10 cellular contexts compared by ENCODE assay signal in the genomic region with DNA sequence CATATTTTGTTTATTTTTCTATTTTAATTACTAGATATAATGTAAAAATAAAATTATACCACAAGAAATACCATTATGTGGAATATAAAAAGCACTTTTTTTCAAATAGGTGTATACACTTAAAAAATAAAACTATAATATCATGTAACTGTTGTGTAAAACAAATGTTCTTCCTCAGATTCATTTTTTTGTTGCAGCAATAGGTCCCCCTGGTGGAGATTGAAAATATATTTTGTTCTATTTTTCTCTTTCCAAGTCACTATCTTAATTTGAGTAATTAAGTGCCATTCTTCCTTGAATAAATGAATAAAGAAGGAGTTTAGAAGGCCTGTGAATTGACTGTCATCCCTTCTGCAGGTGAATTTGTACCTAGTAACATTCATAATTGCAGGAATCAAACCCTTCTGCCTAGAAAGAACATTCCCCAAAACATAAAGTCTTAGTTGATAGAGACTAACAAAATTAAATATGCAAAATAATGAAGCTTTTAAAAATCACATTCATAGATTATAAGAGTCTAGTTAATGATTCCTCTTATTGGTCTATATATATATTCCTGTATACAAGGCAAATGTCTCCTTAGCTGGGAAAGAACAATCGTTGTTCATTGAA. TPM values are rescaled to one million over a fixed set of nuclear protein-coding genes. Genes with fewer than 3 reads are reported as not detected.
DNase-seq lines count a peak whose midpoint lies in the region; ATAC-seq, FAIRE-seq and TF ChIP-seq lines count a peak whose summit lies in the region.
"Had no signal": no experiment of that assay in that cellular context is flagged by ENCODE, and none has a peak within 500 bp of the region (broad histone marks: within the 10 kb centered on the region; RNA-seq: fewer than 3 reads in every experiment).

No MANE protein-coding gene starts in this region.

- H3K4me1 ChIP-seq in foreskin keratinocyte (no peaks in the 10 kb centered on the region), aorta (ENCODE audit: control insufficient read depth in 1 of 2, insufficient read depth in 2 of 2, low read length in 2 of 2) (peaks cover 0 to 2% of the 10 kb centered on the region in 2 donors)

- no peaks in the 10 kb centered on the region for H3K27me3 ChIP-seq in foreskin keratinocyte
- H3K27me3 ChIP-seq in aorta (ENCODE audit: control insufficient read depth in 1 of 2, insufficient read depth in 2 of 2, low read length in 1 of 2) = no peaks in the 10 kb centered on the region

- no peaks in the 10 kb centered on the region for H3K4me1 Mint-ChIP-seq in natural killer cell
- no peaks in the 10 kb centered on the region for H3K4me1 Mint-ChIP-seq in natural killer cell treated with Interleukin-12 subunit alpha and Interleukin-12 subunit beta and Interleukin-15 and Interleukin-18, amount 100 ng/mL, for 72 hours (ENCODE audit: low read depth in 2 of 2)
- H3K4me1 Mint-ChIP-seq in stimulated activated naive CD8-positive, alpha-beta T cell treated with anti-CD3 and anti-CD28 coated beads, Interleukin-15, amount 100 ng/mL, for 72 hours = peaks cover 16% of the 10 kb centered on the region
- H3K4me1 Mint-ChIP-seq: activated B cell treated with CpG ODN at 0.5 μM for 24 hours had no signal

- peak; percentile 41 for FAIRE-seq in RCC 7860 (lab: Jason Lieb, UNC)

- no peak overlapping the region for H3K4me3 ChIP-seq in aorta (ENCODE audit: low read length in 2 of 2)

- DNase-seq in natural killer cell (no peak), RCC 7860 (ENCODE audit: low spot score) (no peak), foreskin keratinocyte (no peak), aorta (no peak), occipital lobe (lab: John Stamatoyannopoulos, UW) (no peak), NCI-H2107 treated with DMSO at 0.1 percent for 48 hours (lab: John Stamatoyannopoulos, UW; ENCODE audit: unreplicated experiment) (no peak)
- DNase-seq in natural killer cell treated with Interleukin-12 subunit alpha and Interleukin-12 subunit beta and Interleukin-15 and Interleukin-18, amount 100 ng/mL, for 72 hours (ENCODE audit: low spot score) = no peak
- no peak for DNase-seq in stimulated activated naive CD8-positive, alpha-beta T cell treated with anti-CD3 and anti-CD28 coated beads, Interleukin-15, amount 100 ng/mL, for 72 hours
- DNase-seq: activated B cell treated with CpG ODN at 0.5 μM for 24 hours had no signal

- H3K27me3 Mint-ChIP-seq in natural killer cell (ENCODE audit: low read depth in 2 of 2) = peaks cover 0 to 11% of the 10 kb centered on the region in 2 donors
- H3K27me3 Mint-ChIP-seq in natural killer cell treated with Interleukin-12 subunit alpha and Interleukin-12 subunit beta and Interleukin-15 and Interleukin-18, amount 100 ng/mL, for 72 hours = peaks cover 0 to 3% of the 10 kb centered on the region in 2 donors
- H3K27me3 Mint-ChIP-seq in stimulated activated naive CD8-positive, alpha-beta T cell treated with anti-CD3 and anti-CD28 coated beads, Interleukin-15, amount 100 ng/mL, for 72 hours = peaks cover 11% of the 10 kb centered on the region

- TF ChIP-seq CTCF in natural killer cell (IDR thresholded peaks at IDR 0.05) (peak; percentile 55), foreskin keratinocyte (conservative IDR thresholded peaks at IDR 0.05) (peak; percentile 64)

- H3K9me3 ChIP-seq in aorta (ENCODE audit: control insufficient read depth, low read length) = no peaks in the 10 kb centered on the region

- ATAC-seq in natural killer cell (no peak), foreskin keratinocyte (no peak), aorta (ENCODE audit: low FRiP score) (no peak)
- no peak for ATAC-seq in natural killer cell treated with Interleukin-12 subunit alpha and Interleukin-12 subunit beta and Interleukin-15 and Interleukin-18, amount 100 ng/mL, for 72 hours
- ATAC-seq in stimulated activated naive CD8-positive, alpha-beta T cell treated with anti-CD3 and anti-CD28 coated beads, Interleukin-15, amount 100 ng/mL, for 72 hours = no peak
- ATAC-seq: naive thymus-derived CD8-positive, alpha-beta T cell had no signal

- no peaks in the 10 kb centered on the region for H3K36me3 ChIP-seq in aorta (ENCODE audit: control insufficient read depth in 1 of 2, insufficient read depth in 2 of 2, low read length in 1 of 2)

- no peaks in the 10 kb centered on the region for H3K9me3 Mint-ChIP-seq in natural killer cell
- no peaks in the 10 kb centered on the region for H3K9me3 Mint-ChIP-seq in natural killer cell treated with Interleukin-12 subunit alpha and Interleukin-12 subunit beta and Interleukin-15 and Interleukin-18, amount 100 ng/mL, for 72 hours
- no peaks in the 10 kb centered on the region for H3K9me3 Mint-ChIP-seq in stimulated activated naive CD8-positive, alpha-beta T cell treated with anti-CD3 and anti-CD28 coated beads, Interleukin-15, amount 100 ng/mL, for 72 hours

- H3K27ac ChIP-seq in foreskin keratinocyte (no peak overlapping the region), aorta (ENCODE audit: low read depth in 1 of 2, low read length in 2 of 2) (no peak overlapping the region)

- 93 to 97% methylated on average over 1 of the region's 1 CpG for WGBS in aorta, 2 donors

- no peak overlapping the region for H3K4me3 Mint-ChIP-seq in natural killer cell
- H3K4me3 Mint-ChIP-seq in natural killer cell treated with Interleukin-12 subunit alpha and Interleukin-12 subunit beta and Interleukin-15 and Interleukin-18, amount 100 ng/mL, for 72 hours = no peak overlapping the region
- no peak overlapping the region for H3K4me3 Mint-ChIP-seq in stimulated activated naive CD8-positive, alpha-beta T cell treated with anti-CD3 and anti-CD28 coated beads, Interleukin-15, amount 100 ng/mL, for 72 hours
- H3K4me3 Mint-ChIP-seq: activated B cell treated with CpG ODN at 0.5 μM for 24 hours; naive thymus-derived CD8-positive, alpha-beta T cell had no signal

- no peak overlapping the region for H3K27ac Mint-ChIP-seq in natural killer cell
- no peak overlapping the region for H3K27ac Mint-ChIP-seq in natural killer cell treated with Interleukin-12 subunit alpha and Interleukin-12 subunit beta and Interleukin-15 and Interleukin-18, amount 100 ng/mL, for 72 hours
- H3K27ac Mint-ChIP-seq in stimulated activated naive CD8-positive, alpha-beta T cell treated with anti-CD3 and anti-CD28 coated beads, Interleukin-15, amount 100 ng/mL, for 72 hours = no peak overlapping the region
- H3K27ac Mint-ChIP-seq: activated B cell treated with CpG ODN at 0.5 μM for 24 hours; naive thymus-derived CD8-positive, alpha-beta T cell had no signal

- intact Hi-C loops in natural killer cell (cut with micrococcal nuclease) = loop anchor here (2.0 kb wide), 1 partner anchor 1657 kb away; no protein-coding TSS in a partner anchor
- intact Hi-C loops in aorta (cut with DNase I) = loop anchor here (5.0 to 10.0 kb wide), 2 partner anchors 1659 to 1661 kb away; no protein-coding TSS in a partner anchor

- H3K36me3 Mint-ChIP-seq in natural killer cell = no peaks in the 10 kb centered on the region
- H3K36me3 Mint-ChIP-seq in natural killer cell treated with Interleukin-12 subunit alpha and Interleukin-12 subunit beta and Interleukin-15 and Interleukin-18, amount 100 ng/mL, for 72 hours = no peaks in the 10 kb centered on the region

RNA-seq across cellular contexts. Expression of a gene that starts 23.4 kb away (rescaled TPM):
- 1 to 10 TPM; 3.2 to 8.5 (median 4.0) TPM for total RNA-seq in natural killer cell
- 10 to 100 TPM; 23.3 to 26.0 TPM for total RNA-seq in natural killer cell treated with Interleukin-12 subunit alpha and Interleukin-12 subunit beta and Interleukin-15 and Interleukin-18, amount 100 ng/mL, for 72 hours
- 32.6 and 38.7 TPM in 2 replicates for total RNA-seq in foreskin keratinocyte
- polyA plus RNA-seq in foreskin keratinocyte = 36.6 and 50.3 TPM in 2 replicates
- total RNA-seq in aorta = 10 to 100 TPM; 15.3 to 16.9 TPM
- 10 to 100 TPM; 12.6 to 25.7 TPM for polyA plus RNA-seq in aorta
- 32.0 TPM for total RNA-seq in occipital lobe
